7 cellular contexts compared by ENCODE assay signal in the genomic region with DNA sequence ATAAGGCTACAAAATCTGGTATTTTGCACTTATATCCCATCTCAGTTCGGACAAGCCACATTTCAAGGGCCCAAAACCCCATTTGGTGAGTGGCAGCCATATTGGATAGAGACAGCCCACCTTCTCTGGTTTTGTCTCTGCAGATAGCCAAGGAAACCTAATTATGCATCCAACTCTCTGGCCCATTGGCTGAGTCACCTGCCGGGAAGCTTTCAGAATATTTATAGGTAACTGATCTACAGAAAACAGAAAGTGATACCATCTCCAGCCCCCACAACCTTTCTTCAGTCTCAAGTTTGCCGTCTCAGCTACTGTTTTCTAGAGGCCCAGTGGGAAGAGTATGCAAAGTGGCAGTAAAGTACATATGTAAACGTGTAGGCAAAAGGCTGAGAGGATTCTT.
DNase-seq lines count a peak whose midpoint lies in the region; ATAC-seq lines count a peak whose summit lies in the region.

No MANE protein-coding gene starts in this region.

- ATAC-seq in GM19372 (IDR thresholded peaks at IDR 0.05; ENCODE audit: low read depth, unreplicated experiment) (peak; percentile 88), HG03064 (IDR thresholded peaks at IDR 0.05; ENCODE audit: low read depth, unreplicated experiment) (peak; percentile 87)

- peak; percentile 43 for DNase-seq in activated T-cell treated with anti-CD3 and anti-CD28 coated beads for 4 hours
- DNase-seq in stimulated activated CD8-positive, alpha-beta memory T cell treated with anti-CD3 and anti-CD28 coated beads, Interleukin-7, amount 100 ng/mL, for 24 hours (ENCODE audit: low read depth), result peak; percentile 16
- DNase-seq in NCI-H146 (lab: John Stamatoyannopoulos, UW), result no peak
- no peak for DNase-seq in NCI-H128 (lab: John Stamatoyannopoulos, UW; ENCODE audit: unreplicated experiment)
- DNase-seq in NCI-H1930 (lab: John Stamatoyannopoulos, UW), result no peak

Comparison
In these comparisons a context has a peak if more than half of its experiments do, and no peak if none do; other contexts are left out.
1. DNase-seq: peak in activated T-cell treated with anti-CD3 and anti-CD28 coated beads for 4 hours (single experiment) and stimulated activated CD8-positive, alpha-beta memory T cell treated with anti-CD3 and anti-CD28 coated beads, Interleukin-7, amount 100 ng/mL, for 24 hours (single experiment); none in NCI-H146 (single experiment), NCI-H128 (single experiment) and NCI-H1930 (0 of 2).